ENCODE assay signal across 20 cellular contexts in the genomic region with DNA sequence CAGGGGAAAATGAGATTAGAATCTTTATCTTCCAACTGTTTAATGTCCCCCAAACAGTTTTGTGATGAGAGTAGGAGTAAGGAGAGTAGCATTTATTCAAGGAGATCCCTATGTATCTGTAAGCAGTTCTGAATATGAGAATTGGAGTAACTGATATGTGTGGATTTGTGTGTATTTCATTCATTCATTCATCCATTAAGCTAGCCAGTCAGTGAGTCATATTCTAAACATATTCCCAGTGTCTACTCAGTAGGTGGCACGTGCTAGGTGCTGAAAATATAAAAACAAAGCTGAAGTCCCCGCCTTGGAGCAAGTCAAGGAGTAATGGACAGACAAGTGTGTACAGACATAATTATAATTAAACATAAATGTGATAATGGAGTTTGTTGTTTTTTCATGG.
"Had no signal": no experiment of that assay in that cellular context is flagged by ENCODE, and none has a peak within 500 bp of the region (broad histone marks: within the 10 kb centered on the region; RNA-seq: fewer than 3 reads in every experiment).

No MANE protein-coding gene starts in this region.

- H3K27ac ChIP-seq: heart right ventricle, parathyroid adenoma, sigmoid colon, stomach had no signal

- H3K9ac ChIP-seq: parathyroid adenoma had no signal

- H3K4me1 ChIP-seq: heart right ventricle, parathyroid adenoma, sigmoid colon, stomach had no signal

- H3K27me3 Mint-ChIP-seq: naive thymus-derived CD4-positive, alpha-beta T cell had no signal

- H3K9me3 ChIP-seq: heart right ventricle, sigmoid colon, stomach had no signal

- H3K4me1 Mint-ChIP-seq: nephron progenitor cell had no signal

- H3K9me3 Mint-ChIP-seq: nephron progenitor cell had no signal

- H3K27me3 ChIP-seq: heart right ventricle, sigmoid colon, stomach had no signal

- H2AFZ ChIP-seq: parathyroid adenoma had no signal

- H3K79me2 ChIP-seq: parathyroid adenoma had no signal

- H3K27ac Mint-ChIP-seq: naive thymus-derived CD4-positive, alpha-beta T cell; nephron progenitor cell had no signal

- ATAC-seq: esophagus mucosa; heart right ventricle; left lobe of liver; naive thymus-derived CD4-positive, alpha-beta T cell had no signal

- H3K4me3 ChIP-seq: heart right ventricle, sigmoid colon, stomach had no signal

- H3K4me3 Mint-ChIP-seq: naive thymus-derived CD4-positive, alpha-beta T cell; nephron progenitor cell had no signal

- DNase-seq: effector memory CD4-positive, alpha-beta T cell; heart right ventricle; hypothalamus; kidney glomerular epithelial cell; mammary epithelial cell; naive thymus-derived CD4-positive, alpha-beta T cell; nephron progenitor cell; sigmoid colon; small intestine; stimulated activated CD4-positive, alpha-beta T cell treated with anti-CD3 and anti-CD28 coated beads, Interleukin-12 subunit alpha, Interleukin-12 subunit beta, amount 100 ng/mL, for 4 hours; stimulated activated naive CD4-positive, alpha-beta T cell; stomach; substantia nigra; trophoblast cell had no signal

- FAIRE-seq: endometrium, frontal cortex, islet of Langerhans, small intestine had no signal
